Comparison of ENCODE assay signal across 8 cellular contexts in the genomic region with DNA sequence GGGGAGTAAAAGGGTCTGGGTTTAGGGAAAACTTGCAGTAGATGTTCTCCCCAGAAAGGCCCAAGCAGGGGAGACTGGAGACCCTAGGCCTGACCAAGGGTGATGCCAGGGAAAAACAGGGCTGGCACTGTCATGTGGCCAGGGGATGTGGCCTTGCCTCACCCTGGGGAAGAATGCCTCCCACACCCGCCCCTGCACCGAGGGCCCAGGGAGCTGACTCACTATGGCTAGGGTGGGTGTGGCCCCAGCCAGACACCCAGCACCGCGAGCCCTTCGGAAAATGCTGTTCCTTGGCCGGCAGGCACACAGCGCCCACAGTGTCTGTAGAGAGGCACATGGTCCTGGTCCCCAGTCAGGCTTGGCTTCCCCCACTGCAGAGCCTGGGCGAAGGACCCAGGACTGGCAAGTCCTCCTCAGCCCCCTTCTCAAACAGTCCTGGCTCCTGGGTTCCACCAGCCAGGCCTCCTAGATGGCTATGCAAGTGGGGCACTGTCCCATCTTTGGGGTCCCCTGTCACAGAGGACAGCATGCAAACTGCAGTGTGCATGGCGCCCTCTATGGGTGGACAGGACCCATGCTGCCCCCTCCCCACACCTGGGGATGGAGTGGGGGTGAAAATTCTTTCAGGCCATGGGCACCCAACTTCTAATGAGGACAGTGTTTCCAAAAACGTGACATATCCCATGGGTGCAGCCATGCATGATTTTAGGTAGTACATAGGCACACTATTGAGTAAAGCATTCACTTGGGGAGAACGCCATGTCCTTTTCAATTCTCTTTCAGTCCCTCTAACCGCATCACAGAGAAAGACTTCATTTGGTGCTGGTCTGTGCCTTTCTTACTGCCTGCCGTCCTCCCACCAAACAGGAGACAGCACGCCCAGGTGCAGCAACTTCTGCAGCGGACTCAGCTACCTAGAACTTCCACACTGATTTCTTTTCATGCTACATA. TPM values are rescaled to one million over a fixed set of nuclear protein-coding genes. Genes with fewer than 3 reads are reported as not detected.
DNase-seq lines count a peak whose midpoint lies in the region; ATAC-seq and TF ChIP-seq lines count a peak whose summit lies in the region.

No MANE protein-coding gene starts in this region.

- CTCF ChIA-PET in CD4-positive, alpha-beta T cell (lab: Charles Lee): no interaction called here

- H3K9me3 Mint-ChIP-seq in CD4-positive, alpha-beta T cell: no peaks in the 10 kb centered on the region

- H2AFZ ChIP-seq in neural cell (ENCODE audit: low read depth, low read length): no peak overlapping the region

- peak; percentile 14 for TF ChIP-seq CTCF in neural cell (IDR thresholded peaks at IDR 0.05; ENCODE audit: poor library complexity, severe bottlenecking)
- no peak for TF ChIP-seq CTCF in CD4-positive, alpha-beta T cell (IDR thresholded peaks at IDR 0.05)

- ATAC-seq in CD4-positive, alpha-beta T cell (ENCODE audit: poor library complexity): no peak
- no peak for ATAC-seq in HG03442 (IDR thresholded peaks at IDR 0.05; ENCODE audit: unreplicated experiment)
- ATAC-seq in HG03469 (IDR thresholded peaks at IDR 0.05; ENCODE audit: unreplicated experiment): no peak

- no peaks in the 10 kb centered on the region for H4K20me1 ChIP-seq in neural cell (ENCODE audit: insufficient read depth)

- H3K4me3 ChIP-seq in neural cell (ENCODE audit: low read length): no peak overlapping the region

- TF ChIP-seq EP300 in neural cell (conservative IDR thresholded peaks at IDR 0.05; ENCODE audit: poor library complexity, severe bottlenecking): no peak

- H3K27ac Mint-ChIP-seq in CD4-positive, alpha-beta T cell: no peak overlapping the region

- H3K79me2 ChIP-seq in neural cell (replicated peaks; ENCODE audit: insufficient read depth, low read length): no peaks in the 10 kb centered on the region

- no peaks in the 10 kb centered on the region for H3K27me3 Mint-ChIP-seq in CD4-positive, alpha-beta T cell

- H3K4me3 Mint-ChIP-seq in CD4-positive, alpha-beta T cell: no peak overlapping the region

- H3F3A ChIP-seq in neural cell (ENCODE audit: insufficient read depth, low read length, poor library complexity, severe bottlenecking): no peaks in the 10 kb centered on the region

- no peaks in the 10 kb centered on the region for H3K36me3 Mint-ChIP-seq in CD4-positive, alpha-beta T cell (ENCODE audit: low read depth)

- H3K4me1 Mint-ChIP-seq in CD4-positive, alpha-beta T cell (ENCODE audit: low read depth): no peaks in the 10 kb centered on the region

- no peaks in the 10 kb centered on the region for H3K9me3 ChIP-seq in neural cell (ENCODE audit: low read length)
- no peaks in the 10 kb centered on the region for H3K9me3 ChIP-seq in CD4-positive, alpha-beta T cell (ENCODE audit: control insufficient read depth, low read length)

- intact Hi-C loops in CD4-positive, alpha-beta T cell (cut with DNase I, micrococcal nuclease): no loop called here

- no peak for TF ChIP-seq RAD21 in neural cell (conservative IDR thresholded peaks at IDR 0.05)

- peak; percentile 34 for DNase-seq in activated CD4-positive, alpha-beta T cell treated with anti-CD3 and anti-CD28 coated beads for 48 hours
- no peak for DNase-seq in activated CD4-positive, alpha-beta T cell treated with anti-CD3 and anti-CD28 coated beads, Interleukin-2, amount 50 U/mL, for 4 hours
- peak; percentile 28 for DNase-seq in MV-4-11 (lab: John Stamatoyannopoulos, UW)
- DNase-seq in cerebellar cortex (ENCODE audit: low spot score): peak; percentile 5
- no peak for DNase-seq in CD4-positive, alpha-beta T cell

- no peak overlapping the region for H3K4me2 ChIP-seq in neural cell (ENCODE audit: low read length)

- H3K27me3 ChIP-seq in neural cell (ENCODE audit: insufficient read depth, low read depth, low read length): no peaks in the 10 kb centered on the region
- no peaks in the 10 kb centered on the region for H3K27me3 ChIP-seq in CD4-positive, alpha-beta T cell (ENCODE audit: control insufficient read depth, insufficient read depth, low read length)

- POLR2A ChIA-PET in CD4-positive, alpha-beta T cell (lab: Charles Lee): no interaction called here

- no peak overlapping the region for H3K27ac ChIP-seq in neural cell (ENCODE audit: low read length)
- no peak overlapping the region for H3K27ac ChIP-seq in CD4-positive, alpha-beta T cell (ENCODE audit: low read depth, low read length)

- H3K36me3 ChIP-seq in neural cell (ENCODE audit: insufficient read depth, low read length): no peaks in the 10 kb centered on the region

- no peak overlapping the region for H3K9ac ChIP-seq in neural cell (ENCODE audit: low read length)

- H3K9me2 ChIP-seq in neural cell (ENCODE audit: insufficient read depth, low read length): no peaks in the 10 kb centered on the region

TF ChIP-seq in neural cell, 6 proteins besides CTCF, POLR2A, EP300 and RAD21:
- TF ChIP-seq EZH2 (IDR thresholded peaks at IDR 0.05; ENCODE audit: borderline replicate concordance, insufficient read depth, low read length, poor library complexity, severe bottlenecking) (no peak), MXI1 (conservative IDR thresholded peaks at IDR 0.05; ENCODE audit: poor library complexity, severe bottlenecking) (no peak), POLR2AphosphoS5 (IDR thresholded peaks at IDR 0.05) (no peak), SMC3 (conservative IDR thresholded peaks at IDR 0.05; ENCODE audit: poor library complexity) (no peak), TAF1 (IDR thresholded peaks at IDR 0.05; ENCODE audit: low read depth) (no peak)
- TF ChIP-seq, protein P1, sequence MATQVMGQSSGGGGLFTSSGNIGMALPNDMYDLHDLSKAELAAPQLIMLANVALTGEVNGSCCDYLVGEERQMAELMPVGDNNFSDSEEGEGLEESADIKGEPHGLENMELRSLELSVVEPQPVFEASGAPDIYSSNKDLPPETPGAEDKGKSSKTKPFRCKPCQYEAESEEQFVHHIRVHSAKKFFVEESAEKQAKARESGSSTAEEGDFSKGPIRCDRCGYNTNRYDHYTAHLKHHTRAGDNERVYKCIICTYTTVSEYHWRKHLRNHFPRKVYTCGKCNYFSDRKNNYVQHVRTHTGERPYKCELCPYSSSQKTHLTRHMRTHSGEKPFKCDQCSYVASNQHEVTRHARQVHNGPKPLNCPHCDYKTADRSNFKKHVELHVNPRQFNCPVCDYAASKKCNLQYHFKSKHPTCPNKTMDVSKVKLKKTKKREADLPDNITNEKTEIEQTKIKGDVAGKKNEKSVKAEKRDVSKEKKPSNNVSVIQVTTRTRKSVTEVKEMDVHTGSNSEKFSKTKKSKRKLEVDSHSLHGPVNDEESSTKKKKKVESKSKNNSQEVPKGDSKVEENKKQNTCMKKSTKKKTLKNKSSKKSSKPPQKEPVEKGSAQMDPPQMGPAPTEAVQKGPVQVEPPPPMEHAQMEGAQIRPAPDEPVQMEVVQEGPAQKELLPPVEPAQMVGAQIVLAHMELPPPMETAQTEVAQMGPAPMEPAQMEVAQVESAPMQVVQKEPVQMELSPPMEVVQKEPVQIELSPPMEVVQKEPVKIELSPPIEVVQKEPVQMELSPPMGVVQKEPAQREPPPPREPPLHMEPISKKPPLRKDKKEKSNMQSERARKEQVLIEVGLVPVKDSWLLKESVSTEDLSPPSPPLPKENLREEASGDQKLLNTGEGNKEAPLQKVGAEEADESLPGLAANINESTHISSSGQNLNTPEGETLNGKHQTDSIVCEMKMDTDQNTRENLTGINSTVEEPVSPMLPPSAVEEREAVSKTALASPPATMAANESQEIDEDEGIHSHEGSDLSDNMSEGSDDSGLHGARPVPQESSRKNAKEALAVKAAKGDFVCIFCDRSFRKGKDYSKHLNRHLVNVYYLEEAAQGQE (IDR thresholded peaks at IDR 0.05; ENCODE audit: borderline replicate concordance): no peak

RNA-seq across cellular contexts. Expression of a gene that starts 15.2 kb away (rescaled TPM):
- polyA plus RNA-seq in neural cell: 1.3 and 2.6 TPM in 2 replicates
- 0.97 and 1.2 TPM in 2 replicates for polyA minus RNA-seq in neural cell
- total RNA-seq in CD4-positive, alpha-beta T cell: 1 to 10 TPM in 1 of 2 experiments, under 1 TPM in 1; 0.81 to 1.6 TPM

Comparison
In these comparisons a context has a peak if more than half of its experiments do, and no peak if none do; other contexts are left out.
1. DNase-seq: peak in activated CD4-positive, alpha-beta T cell treated with anti-CD3 and anti-CD28 coated beads for 48 hours (single experiment), MV-4-11 (single experiment) and cerebellar cortex (single experiment); none in activated CD4-positive, alpha-beta T cell treated with anti-CD3 and anti-CD28 coated beads, Interleukin-2, amount 50 U/mL, for 4 hours (0 of 2) and CD4-positive, alpha-beta T cell (0 of 10).